Comparison of ENCODE assay signal across 15 cellular contexts in genomic region chr2:195820867-195821565, GRCh38.
"Had no signal": no experiment of that assay in that cellular context is flagged by ENCODE, and none has a peak within 500 bp of the region (broad histone marks: within the 10 kb centered on the region; RNA-seq: fewer than 3 reads in every experiment).

No MANE protein-coding gene starts in this region.

- H3K27ac Mint-ChIP-seq: activated CD4-positive, alpha-beta memory T cell treated with anti-CD3 and anti-CD28 coated beads for 36 hours; immature natural killer cell had no signal

- DNase-seq: activated CD4-positive, alpha-beta memory T cell treated with anti-CD3 and anti-CD28 coated beads for 36 hours; activated CD4-positive, CD25-positive, alpha-beta regulatory T cell treated with anti-CD3 and anti-CD28 coated beads, Interleukin-2, amount 50 U/mL, for 72 hours; activated CD8-positive, alpha-beta memory T cell treated with anti-CD3 and anti-CD28 coated beads, Interleukin-2, amount 50 U/mL, for 4 hours; activated naive CD4-positive, alpha-beta T cell treated with Interleukin-2 at 50 U/mL for 16 hours; amygdala; esophagus squamous epithelium; immature natural killer cell; left cardiac atrium; lower lobe of right lung; midbrain; stimulated activated CD4-positive, alpha-beta T cell treated with anti-CD3 and anti-CD28 coated beads, Interleukin-15, amount 100 ng/mL, for 24 hours; stimulated activated CD4-positive, alpha-beta T cell treated with anti-CD3 and anti-CD28 coated beads, Interleukin-4, amount 100 ng/mL, for 4 hours; tibial artery; uterus had no signal

- H3K4me3 ChIP-seq: esophagus squamous epithelium, lower lobe of right lung, tibial artery, uterus had no signal

- H3K9me3 Mint-ChIP-seq: activated CD4-positive, alpha-beta memory T cell treated with anti-CD3 and anti-CD28 coated beads for 36 hours; immature natural killer cell had no signal

- H3K4me1 Mint-ChIP-seq: immature natural killer cell had no signal

- H3K9ac ChIP-seq: parathyroid adenoma had no signal

- H3K9me3 ChIP-seq: esophagus squamous epithelium, lower lobe of right lung, tibial artery, uterus had no signal

- H3K27ac ChIP-seq: esophagus squamous epithelium, lower lobe of right lung, parathyroid adenoma, tibial artery, uterus had no signal

- H3K36me3 ChIP-seq: esophagus squamous epithelium, lower lobe of right lung, tibial artery, uterus had no signal

- H3K4me3 Mint-ChIP-seq: activated CD4-positive, alpha-beta memory T cell treated with anti-CD3 and anti-CD28 coated beads for 36 hours; immature natural killer cell had no signal

- ATAC-seq: left cardiac atrium, lower lobe of right lung had no signal

- H3K4me1 ChIP-seq: esophagus squamous epithelium, lower lobe of right lung, parathyroid adenoma, tibial artery, uterus had no signal

- H2AFZ ChIP-seq: parathyroid adenoma had no signal

- H3K36me3 Mint-ChIP-seq: activated CD4-positive, alpha-beta memory T cell treated with anti-CD3 and anti-CD28 coated beads for 36 hours; immature natural killer cell had no signal

- H3K79me2 ChIP-seq: parathyroid adenoma had no signal

- H3K27me3 ChIP-seq: esophagus squamous epithelium, tibial artery, uterus had no signal
